ENCODE assay signal across 41 cellular contexts in genomic region chr1:15440357-15440756, GRCh38. TPM values are rescaled to one million over a fixed set of nuclear protein-coding genes. Genes with fewer than 3 reads are reported as not detected.
"Had no signal": no experiment of that assay in that cellular context is flagged by ENCODE, and none has a peak within 500 bp of the region (broad histone marks: within the 10 kb centered on the region; RNA-seq: fewer than 3 reads in every experiment).

No MANE protein-coding gene starts in this region.

- H3K27me3 Mint-ChIP-seq: activated CD8-positive, alpha-beta memory T cell treated with anti-CD3 and anti-CD28 coated beads, Interleukin-2, amount 10 ng/mL, durations not matched to agents 7 days and 5 days; activated CD8-positive, alpha-beta T cell treated with anti-CD3 and anti-CD28 coated beads for 36 hours; activated naive CD4-positive, alpha-beta T cell treated with anti-CD3 and anti-CD28 coated beads, Interleukin-2, amount 50 U/mL, for 24 hours; activated naive CD8-positive, alpha-beta T cell treated with anti-CD3 and anti-CD28 coated beads, Interleukin-2, amount 50 U/mL, for 24 hours; T-cell had no signal

- H3K4me3 Mint-ChIP-seq: activated B cell treated with CpG ODN at 0.5 μM for 24 hours; activated CD8-positive, alpha-beta memory T cell treated with anti-CD3 and anti-CD28 coated beads, Interleukin-2, amount 10 ng/mL, durations not matched to agents 7 days and 5 days; activated CD8-positive, alpha-beta T cell treated with anti-CD3 and anti-CD28 coated beads for 36 hours; activated naive CD4-positive, alpha-beta T cell treated with anti-CD3 and anti-CD28 coated beads for 36 hours; activated naive CD4-positive, alpha-beta T cell treated with anti-CD3 and anti-CD28 coated beads, Interleukin-2, amount 50 U/mL, for 24 hours; activated naive CD8-positive, alpha-beta T cell treated with anti-CD3 and anti-CD28 coated beads for 36 hours; activated naive CD8-positive, alpha-beta T cell treated with anti-CD3 and anti-CD28 coated beads, Interleukin-2, amount 50 U/mL, for 24 hours; activated T-helper 1 cell treated with anti-CD3 and anti-CD28 coated beads, Interleukin-12 subunit alpha, Interleukin-12 subunit beta, Interleukin-2, Interleukin-4 antibody, amounts not matched to agents 30 ng/mL and 10 ng/mL and 1 ng/mL, durations not matched to agents 14 hours and 24 hours and 36 hours; brain; dendritic cell treated with granulocyte-macrophage colony-stimulating factor and Interleukin-4, amounts not matched to agents 40 ng/mL and 50 ng/mL, for 4 days; T-cell; T-helper 1 cell treated with Interleukin-12 subunit alpha and Interleukin-12 subunit beta and Interleukin-4 antibody, amounts not matched to agents 30 μg/mL and 1 μg/mL, for 36 hours; T-helper 2 cell treated with Interferon-gamma antibody and Interleukin-4, amounts not matched to agents 5 μg/mL and 100 μg/mL, for 36 hours had no signal

- H3K9me3 ChIP-seq: adrenal gland, breast epithelium, esophagus muscularis mucosa, gastrocnemius medialis had no signal

- H3K36me3 ChIP-seq: adrenal gland, breast epithelium, cardiac muscle cell, esophagus muscularis mucosa, gastrocnemius medialis, WERI-Rb-1 had no signal

- H3K27ac Mint-ChIP-seq: activated B cell treated with CpG ODN at 0.5 μM for 24 hours; activated CD8-positive, alpha-beta memory T cell treated with anti-CD3 and anti-CD28 coated beads, Interleukin-2, amount 10 ng/mL, durations not matched to agents 7 days and 5 days; activated CD8-positive, alpha-beta T cell treated with anti-CD3 and anti-CD28 coated beads for 36 hours; activated naive CD4-positive, alpha-beta T cell treated with anti-CD3 and anti-CD28 coated beads for 36 hours; activated naive CD4-positive, alpha-beta T cell treated with anti-CD3 and anti-CD28 coated beads, Interleukin-2, amount 50 U/mL, for 24 hours; activated naive CD8-positive, alpha-beta T cell treated with anti-CD3 and anti-CD28 coated beads for 36 hours; activated naive CD8-positive, alpha-beta T cell treated with anti-CD3 and anti-CD28 coated beads, Interleukin-2, amount 50 U/mL, for 24 hours; activated T-helper 1 cell treated with anti-CD3 and anti-CD28 coated beads, Interleukin-12 subunit alpha, Interleukin-12 subunit beta, Interleukin-2, Interleukin-4 antibody, amounts not matched to agents 30 ng/mL and 10 ng/mL and 1 ng/mL, durations not matched to agents 14 hours and 24 hours and 36 hours; activated T-helper 2 cell treated with anti-CD3 and anti-CD28 coated beads, Interferon-gamma antibody, Interleukin-2, Interleukin-4, amounts not matched to agents 10 μg/mL and 5 μg/mL and 100 μg/mL, durations not matched to agents 14 hours and 24 hours and 36 hours; brain; dendritic cell treated with granulocyte-macrophage colony-stimulating factor and Interleukin-4, amounts not matched to agents 40 ng/mL and 50 ng/mL, for 4 days; T-cell; T-helper 1 cell treated with Interleukin-12 subunit alpha and Interleukin-12 subunit beta and Interleukin-4 antibody, amounts not matched to agents 30 μg/mL and 1 μg/mL, for 36 hours; T-helper 2 cell treated with Interferon-gamma antibody and Interleukin-4, amounts not matched to agents 5 μg/mL and 100 μg/mL, for 36 hours had no signal

- H3K27me3 ChIP-seq: adrenal gland, breast epithelium, cardiac muscle cell, dorsolateral prefrontal cortex, esophagus muscularis mucosa, foreskin keratinocyte, gastrocnemius medialis had no signal

- H3K4me1 Mint-ChIP-seq: activated B cell treated with CpG ODN at 0.5 μM for 24 hours; activated naive CD4-positive, alpha-beta T cell treated with anti-CD3 and anti-CD28 coated beads, Interleukin-2, amount 50 U/mL, for 24 hours; activated naive CD8-positive, alpha-beta T cell treated with anti-CD3 and anti-CD28 coated beads for 36 hours; activated naive CD8-positive, alpha-beta T cell treated with anti-CD3 and anti-CD28 coated beads, Interleukin-2, amount 50 U/mL, for 24 hours; brain; T-cell had no signal

- H3K4me1 ChIP-seq: breast epithelium, esophagus muscularis mucosa, foreskin keratinocyte, gastrocnemius medialis had no signal

- H3K4me3 ChIP-seq: adrenal gland, breast epithelium, cardiac muscle cell, coronary artery, dorsolateral prefrontal cortex, esophagus muscularis mucosa, gastrocnemius medialis had no signal

- ATAC-seq: activated CD4-positive, CD25-positive, alpha-beta regulatory T cell treated with anti-CD3 and anti-CD28 coated beads, Interleukin-2, amount 50 U/mL, for 24 hours; activated CD8-positive, alpha-beta T cell treated with anti-CD3 and anti-CD28 coated beads for 36 hours; activated naive CD8-positive, alpha-beta T cell treated with anti-CD3 and anti-CD28 coated beads, Interleukin-2, amount 50 U/mL, for 24 hours; foreskin keratinocyte; gastrocnemius medialis; T-cell had no signal

- H3K9me3 Mint-ChIP-seq: activated B cell treated with CpG ODN at 0.5 μM for 24 hours; activated CD8-positive, alpha-beta T cell treated with anti-CD3 and anti-CD28 coated beads for 36 hours; activated naive CD4-positive, alpha-beta T cell treated with anti-CD3 and anti-CD28 coated beads for 36 hours; activated naive CD4-positive, alpha-beta T cell treated with anti-CD3 and anti-CD28 coated beads, Interleukin-2, amount 50 U/mL, for 24 hours; activated naive CD8-positive, alpha-beta T cell treated with anti-CD3 and anti-CD28 coated beads for 36 hours; activated naive CD8-positive, alpha-beta T cell treated with anti-CD3 and anti-CD28 coated beads, Interleukin-2, amount 50 U/mL, for 24 hours; activated T-helper 1 cell treated with anti-CD3 and anti-CD28 coated beads, Interleukin-12 subunit alpha, Interleukin-12 subunit beta, Interleukin-2, Interleukin-4 antibody, amounts not matched to agents 30 ng/mL and 10 ng/mL and 1 ng/mL, durations not matched to agents 14 hours and 24 hours and 36 hours; activated T-helper 2 cell treated with anti-CD3 and anti-CD28 coated beads, Interferon-gamma antibody, Interleukin-2, Interleukin-4, amounts not matched to agents 10 μg/mL and 5 μg/mL and 100 μg/mL, durations not matched to agents 14 hours and 24 hours and 36 hours; dendritic cell treated with granulocyte-macrophage colony-stimulating factor and Interleukin-4, amounts not matched to agents 40 ng/mL and 50 ng/mL, for 4 days; T-cell; T-helper 1 cell treated with Interleukin-12 subunit alpha and Interleukin-12 subunit beta and Interleukin-4 antibody, amounts not matched to agents 30 μg/mL and 1 μg/mL, for 36 hours; T-helper 2 cell treated with Interferon-gamma antibody and Interleukin-4, amounts not matched to agents 5 μg/mL and 100 μg/mL, for 36 hours had no signal

- H3K36me3 Mint-ChIP-seq: activated CD8-positive, alpha-beta memory T cell treated with anti-CD3 and anti-CD28 coated beads, Interleukin-2, amount 10 ng/mL, durations not matched to agents 7 days and 5 days; activated naive CD4-positive, alpha-beta T cell treated with anti-CD3 and anti-CD28 coated beads, Interleukin-2, amount 50 U/mL, for 24 hours; activated naive CD8-positive, alpha-beta T cell treated with anti-CD3 and anti-CD28 coated beads for 36 hours; brain; T-cell had no signal

- DNase-seq: activated B cell treated with CpG ODN at 0.5 μM for 24 hours; activated CD4-positive, alpha-beta T cell treated with anti-CD3 and anti-CD28 coated beads for 48 hours; activated CD4-positive, alpha-beta T cell treated with anti-CD3 and anti-CD28 coated beads, Interleukin-2, amount 50 U/mL, for 1 hour; activated CD4-positive, alpha-beta T cell treated with anti-CD3 and anti-CD28 coated beads, Interleukin-2, amount 50 U/mL, for 48 hours; activated CD8-positive, alpha-beta memory T cell treated with anti-CD3 and anti-CD28 coated beads, Interleukin-2, amount 10 ng/mL, durations not matched to agents 7 days and 5 days; activated CD8-positive, alpha-beta memory T cell treated with anti-CD3 and anti-CD28 coated beads, Interleukin-2, amount 50 U/mL, for 4 hours; activated CD8-positive, alpha-beta T cell treated with anti-CD3 and anti-CD28 coated beads for 36 hours; activated effector memory CD4-positive, alpha-beta T cell treated with anti-CD3 and anti-CD28 coated beads, Interleukin-2, amount 50 U/mL, for 16 hours; activated naive CD4-positive, alpha-beta T cell treated with anti-CD3 and anti-CD28 coated beads for 36 hours; activated naive CD8-positive, alpha-beta T cell treated with anti-CD3 and anti-CD28 coated beads for 36 hours; activated naive CD8-positive, alpha-beta T cell treated with anti-CD3 and anti-CD28 coated beads, Interleukin-2, amount 50 U/mL, for 24 hours; activated T-cell treated with anti-CD3 and anti-CD28 coated beads, Interleukin-2, amount 50 U/mL, for 1 hour; activated T-cell treated with anti-CD3 and anti-CD28 coated beads, Interleukin-2, amount 50 U/mL, for 48 hours; adrenal gland; amygdala; aorta; central memory CD4-positive, alpha-beta T cell; cerebellar nuclear complex; dorsolateral prefrontal cortex; effector memory CD4-positive, alpha-beta T cell; erythroblast; foreskin keratinocyte; gastrocnemius medialis; glutamatergic neuron; SW 1271; T-cell; T1000; WERI-Rb-1 had no signal

- H3K27ac ChIP-seq: adrenal gland, breast epithelium, cardiac muscle cell, coronary artery, dorsolateral prefrontal cortex, esophagus muscularis mucosa, foreskin keratinocyte, gastrocnemius medialis, WERI-Rb-1 had no signal

RNA-seq across cellular contexts. Expression of gene CTRC, which starts 2.1 kb away (rescaled TPM):
- total RNA-seq: activated CD8-positive, alpha-beta memory T cell treated with anti-CD3 and anti-CD28 coated beads for 36 hours; activated CD8-positive, alpha-beta T cell treated with anti-CD3 and anti-CD28 coated beads for 36 hours; activated naive CD4-positive, alpha-beta T cell treated with anti-CD3 and anti-CD28 coated beads for 36 hours; cardiac muscle cell; foreskin keratinocyte had no signal
- polyA plus RNA-seq: foreskin keratinocyte had no signal

RNA-seq across cellular contexts. Expression of gene CELA2A, which starts 16.2 kb away (rescaled TPM):
- total RNA-seq: activated B cell treated with CpG ODN at 0.5 μM for 24 hours; activated CD8-positive, alpha-beta memory T cell treated with anti-CD3 and anti-CD28 coated beads for 36 hours; activated CD8-positive, alpha-beta memory T cell treated with anti-CD3 and anti-CD28 coated beads, Interleukin-2, amount 10 ng/mL, durations not matched to agents 7 days and 5 days; activated CD8-positive, alpha-beta T cell treated with anti-CD3 and anti-CD28 coated beads for 36 hours; activated naive CD4-positive, alpha-beta T cell treated with anti-CD3 and anti-CD28 coated beads for 36 hours; activated naive CD8-positive, alpha-beta T cell treated with anti-CD3 and anti-CD28 coated beads for 36 hours; activated T-helper 1 cell treated with anti-CD3 and anti-CD28 coated beads, Interleukin-12 subunit alpha, Interleukin-12 subunit beta, Interleukin-2, Interleukin-4 antibody, amounts not matched to agents 30 ng/mL and 10 ng/mL and 1 ng/mL, durations not matched to agents 14 hours and 24 hours and 36 hours; activated T-helper 2 cell treated with anti-CD3 and anti-CD28 coated beads, Interferon-gamma antibody, Interleukin-2, Interleukin-4, amounts not matched to agents 10 μg/mL and 5 μg/mL and 100 μg/mL, durations not matched to agents 14 hours and 24 hours and 36 hours; breast epithelium; cardiac muscle cell; dorsolateral prefrontal cortex; esophagus muscularis mucosa; foreskin keratinocyte; gastrocnemius medialis had no signal
- polyA plus RNA-seq: foreskin keratinocyte had no signal

RNA-seq across cellular contexts. Expression of gene CELA2B, which starts 35.5 kb away (rescaled TPM):
- total RNA-seq: activated B cell treated with CpG ODN at 0.5 μM for 24 hours; activated CD8-positive, alpha-beta memory T cell treated with anti-CD3 and anti-CD28 coated beads for 36 hours; activated CD8-positive, alpha-beta memory T cell treated with anti-CD3 and anti-CD28 coated beads, Interleukin-2, amount 10 ng/mL, durations not matched to agents 7 days and 5 days; activated CD8-positive, alpha-beta T cell treated with anti-CD3 and anti-CD28 coated beads for 36 hours; activated naive CD4-positive, alpha-beta T cell treated with anti-CD3 and anti-CD28 coated beads for 36 hours; activated naive CD8-positive, alpha-beta T cell treated with anti-CD3 and anti-CD28 coated beads for 36 hours; activated T-helper 1 cell treated with anti-CD3 and anti-CD28 coated beads, Interleukin-12 subunit alpha, Interleukin-12 subunit beta, Interleukin-2, Interleukin-4 antibody, amounts not matched to agents 30 ng/mL and 10 ng/mL and 1 ng/mL, durations not matched to agents 14 hours and 24 hours and 36 hours; activated T-helper 2 cell treated with anti-CD3 and anti-CD28 coated beads, Interferon-gamma antibody, Interleukin-2, Interleukin-4, amounts not matched to agents 10 μg/mL and 5 μg/mL and 100 μg/mL, durations not matched to agents 14 hours and 24 hours and 36 hours; breast epithelium; cardiac muscle cell; dorsolateral prefrontal cortex; esophagus muscularis mucosa; foreskin keratinocyte; gastrocnemius medialis had no signal
- polyA plus RNA-seq: foreskin keratinocyte had no signal
